17 cellular contexts compared by ENCODE assay signal in genomic region chr7:106001196-106001595, GRCh38. TPM values are rescaled to one million over a fixed set of nuclear protein-coding genes. Genes with fewer than 3 reads are reported as not detected.
DNase-seq lines count a peak whose midpoint lies in the region; ATAC-seq and TF ChIP-seq lines count a peak whose summit lies in the region.
"Had no signal": no experiment of that assay in that cellular context is flagged by ENCODE, and none has a peak within 500 bp of the region (broad histone marks: within the 10 kb centered on the region; RNA-seq: fewer than 3 reads in every experiment).

No MANE protein-coding gene starts in this region.

- H3K27me3 ChIP-seq in heart left ventricle (peaks cover 0 to 4% (median 0%) of the 10 kb centered on the region in 9 donors), thyroid gland (no peaks in the 10 kb centered on the region)
- H3K27me3 ChIP-seq: BLaER1 had no signal

- TF ChIP-seq POLR2A in heart left ventricle (IDR thresholded peaks at IDR 0.05) (no peak), thyroid gland (IDR thresholded peaks at IDR 0.05) (no peak)

- H3K4me3 ChIP-seq in heart left ventricle (no peak overlapping the region), thyroid gland (replicated peaks in 1 of 3) (no peak overlapping the region)
- H3K4me3 ChIP-seq: BLaER1, HAP-1 had no signal

- H3K27ac ChIP-seq in heart left ventricle (no peak overlapping the region), thyroid gland (no peak overlapping the region)
- H3K27ac ChIP-seq: 22Rv1, BLaER1, C4-2B had no signal

- intact Hi-C loops in heart left ventricle (cut with DNase I) (loop anchor here in 4 of 10 donors (10.0 kb wide), 3 partner anchors 126 to 346 kb away; partner anchors contain the start of gene ATXN7L1 (in 1 of the 4)), left cardiac atrium (cut with DNase I) (no loop called here), thyroid gland (cut with DNase I) (no loop called here)

- H3K36me3 ChIP-seq in heart left ventricle (no peaks in the 10 kb centered on the region), thyroid gland (no peaks in the 10 kb centered on the region)
- H3K36me3 ChIP-seq: BLaER1, HAP-1 had no signal

- H3K9me3 ChIP-seq in heart left ventricle, result no peaks in the 10 kb centered on the region
- H3K9me3 ChIP-seq in thyroid gland, result no peaks in the 10 kb centered on the region

- ATAC-seq in heart left ventricle, result peak; percentile 50 to 79 (median 66)
- no peak for ATAC-seq in left cardiac atrium
- ATAC-seq: CD8-positive, alpha-beta T cell had no signal

- WGBS in heart left ventricle, 4 donors, result 50 to 66% (median 54%) methylated on average over 7 of the region's 7 CpGs
- WGBS in thyroid gland, 2 donors, result 83 to 86% methylated on average over 7 of the region's 7 CpGs

- H3K4me1 ChIP-seq in heart left ventricle (no peaks in the 10 kb centered on the region), thyroid gland (peaks cover 4 to 10% of the 10 kb centered on the region in 2 donors)
- H3K4me1 ChIP-seq: Caco-2 had no signal

- TF ChIP-seq CTCF in heart left ventricle (IDR thresholded peaks at IDR 0.05), result no peak
- no peak for TF ChIP-seq CTCF in thyroid gland (IDR thresholded peaks at IDR 0.05)

- DNase-seq in NCI-H2171 treated with DMSO at 0.1 percent for 48 hours (lab: John Stamatoyannopoulos, UW) (peak; percentile 15), NCI-H2171 (lab: John Stamatoyannopoulos, UW) (no peak), heart left ventricle (no peak), left cardiac atrium (no peak), mesenteric fat pad (ENCODE audit: low spot score) (peak; percentile 51), thyroid gland (no peak)
- DNase-seq: Caco-2; CD4-positive, CD25-positive, alpha-beta regulatory T cell; CD8-positive, alpha-beta T cell; DMS153; DND-41; GOT3; HFFc6 had no signal

RNA-seq across cellular contexts. Expression of gene CDHR3, which starts 38.1 kb away (rescaled TPM):
- total RNA-seq in heart left ventricle, result 1 to 10 TPM in 8 of 9 donors, under 1 TPM in 1; 0.78 to 4.5 (median 1.4) TPM
- polyA plus RNA-seq in heart left ventricle, result 1 to 10 TPM in 1 of 2 donors, under 1 TPM in 1; 0.60 to 6.1 TPM
- 1 to 10 TPM; 1.9 to 2.9 TPM for total RNA-seq in left cardiac atrium
- total RNA-seq in mesenteric fat pad, result 35.7 TPM
- total RNA-seq in thyroid gland, result 1 to 10 TPM; 5.8 to 8.6 (median 7.3) TPM

Comparison
In these comparisons a context has a peak if more than half of its experiments do, and no peak if none do; other contexts are left out.
1. DNase-seq: peak in NCI-H2171 treated with DMSO at 0.1 percent for 48 hours (single experiment) and mesenteric fat pad (single experiment); none in NCI-H2171 (single experiment), heart left ventricle (0 of 5), left cardiac atrium (single experiment) and thyroid gland (0 of 2).
2. ATAC-seq: peak in heart left ventricle (4 of 4); none in left cardiac atrium (0 of 2).